In genomic region chr17:65762973-65763372, GRCh38 we compare ENCODE assay signal across 3 cellular contexts.
TF ChIP-seq lines count a peak whose summit lies in the region.

No MANE protein-coding gene starts in this region.

TF ChIP-seq in A549, 52 proteins besides CTCF, POLR2A, EP300 and RAD21:
- no peak for TF ChIP-seq ESRRA (IDR thresholded peaks at IDR 0.05; ENCODE audit: borderline replicate concordance, low read length)
- TF ChIP-seq HDAC2 (IDR thresholded peaks at IDR 0.05) = no peak
- TF ChIP-seq CBX2 (IDR thresholded peaks at IDR 0.05; ENCODE audit: borderline replicate concordance, low read depth) = no peak
- no peak for TF ChIP-seq HMGXB4 (CRISPR knock-in tag; IDR thresholded peaks at IDR 0.05; ENCODE audit: borderline replicate concordance)
- TF ChIP-seq RCOR1 (IDR thresholded peaks at IDR 0.05; ENCODE audit: low read depth, low read length) = no peak
- no peak for TF ChIP-seq CEBPB (IDR thresholded peaks at IDR 0.05)
- TF ChIP-seq TFCP2L1 (CRISPR knock-in tag; IDR thresholded peaks at IDR 0.05) = no peak
- no peak for TF ChIP-seq FOSL2 (IDR thresholded peaks at IDR 0.05)
- no peak for TF ChIP-seq FOSL2 (CRISPR knock-in tag; IDR thresholded peaks at IDR 0.05)
- TF ChIP-seq ELK1 (IDR thresholded peaks at IDR 0.05; ENCODE audit: low read depth, low read length) = no peak
- TF ChIP-seq USF2 (IDR thresholded peaks at IDR 0.05) = no peak
- TF ChIP-seq JUN (IDR thresholded peaks at IDR 0.05) = no peak

TF ChIP-seq in GM12878, 131 proteins besides CTCF, POLR2A, EP300 and RAD21:
- TF ChIP-seq STAT1 (conservative IDR thresholded peaks at IDR 0.05) (no peak), PAX5 (IDR thresholded peaks at IDR 0.05; ENCODE audit: borderline replicate concordance, low read depth, low read length) (peak; percentile 53; the same call in 1 of the 2 replicates), NR2F1 (conservative IDR thresholded peaks at IDR 0.05) (no peak), ESRRA (IDR thresholded peaks at IDR 0.05; ENCODE audit: low read length) (no peak), MXI1 (IDR thresholded peaks at IDR 0.05; ENCODE audit: low read depth, low read length) (no peak), POLR2AphosphoS5 (IDR thresholded peaks at IDR 0.05; ENCODE audit: low read length) (no peak), ZZZ3 (IDR thresholded peaks at IDR 0.05; ENCODE audit: control insufficient read depth, insufficient read length, low read depth) (no peak), MEF2A (IDR thresholded peaks at IDR 0.05; ENCODE audit: insufficient read depth, low read depth, low read length) (no peak), ATF7 (IDR thresholded peaks at IDR 0.05; ENCODE audit: low read depth) (peak; percentile 71; the same call in 1 of the 2 replicates), CEBPZ (IDR thresholded peaks at IDR 0.05; ENCODE audit: low read depth, low read length) (no peak), ZNF207 (IDR thresholded peaks at IDR 0.05; ENCODE audit: borderline replicate concordance) (no peak), JUND (IDR thresholded peaks at IDR 0.05; ENCODE audit: low read depth, low read length) (no peak), ZSCAN29 (IDR thresholded peaks at IDR 0.05) (no peak), E4F1 (IDR thresholded peaks at IDR 0.05; ENCODE audit: borderline replicate concordance, partially characterized antibody) (no peak), NR2C2 (IDR thresholded peaks at IDR 0.05; ENCODE audit: borderline replicate concordance, control insufficient read depth, insufficient read length, low read depth) (no peak), JUNB (IDR thresholded peaks at IDR 0.05) (no peak)

TF ChIP-seq in K562, 482 proteins besides CTCF, POLR2A, EP300 and RAD21:
- TF ChIP-seq HOMEZ (CRISPR knock-in tag; IDR thresholded peaks at IDR 0.05) = no peak
- 0 out of 2 replicates have a peak, but pooled peaks have one; percentile 8 for TF ChIP-seq ZNF316 (IDR thresholded peaks at IDR 0.05)
TF ChIP-seq in K562: peak in this region for 1.
